1 cellular context compared by ENCODE assay signal in the genomic region with DNA sequence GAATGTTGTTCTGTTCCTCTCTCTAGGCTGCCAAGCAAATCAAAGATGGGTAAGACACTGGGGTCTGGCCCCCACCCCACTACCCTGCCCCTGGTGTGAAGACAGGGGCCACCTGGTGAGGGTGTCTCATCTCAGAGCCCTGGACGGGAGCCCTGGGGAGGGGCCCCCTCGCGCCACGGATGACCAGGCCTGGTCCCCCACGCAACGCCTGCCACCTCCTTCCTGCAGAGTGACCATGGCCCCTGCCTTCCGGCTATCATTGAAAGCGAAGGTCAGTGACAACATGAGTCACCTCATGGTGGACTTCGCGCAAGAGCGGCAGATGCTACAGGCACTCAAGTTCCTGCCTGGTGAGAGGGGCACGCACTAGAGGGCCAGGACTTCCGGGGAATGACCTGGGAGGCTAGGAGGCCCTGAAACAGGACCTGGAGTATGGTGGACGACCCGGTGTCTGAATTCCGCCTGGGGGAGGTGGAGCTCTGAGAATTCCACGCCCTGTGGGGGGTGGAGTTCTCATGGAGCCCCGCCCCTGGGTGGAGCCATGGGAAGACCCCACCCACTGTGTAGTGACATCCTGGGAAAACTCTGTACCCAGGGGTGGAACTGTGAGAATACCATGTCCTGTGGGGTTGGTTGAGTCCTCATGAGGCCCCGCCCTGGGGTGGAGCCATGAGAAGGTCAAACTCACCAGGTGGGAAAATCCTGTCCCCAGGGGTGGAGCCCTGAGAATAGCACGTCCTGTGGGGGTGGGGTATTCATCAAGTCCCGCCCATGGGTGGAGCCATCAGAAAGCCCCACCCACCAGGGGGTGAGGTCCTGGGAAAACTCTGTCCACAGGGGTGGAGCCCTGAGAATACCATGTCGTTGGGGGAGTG.
TF ChIP-seq lines count a peak whose summit lies in the region.

No MANE protein-coding gene starts in this region.

TF ChIP-seq in HepG2, 621 proteins besides CTCF, POLR2A, EP300 and RAD21 (continued from another document and continues in another):
- TF ChIP-seq ZNF639 (CRISPR knock-in tag; conservative IDR thresholded peaks at IDR 0.05) (peak; percentile 81), KLF11 (CRISPR knock-in tag; IDR thresholded peaks at IDR 0.05) (peak; percentile 94), ZBTB7A (CRISPR knock-in tag; IDR thresholded peaks at IDR 0.05) (peak; percentile 91), ZNF607 (CRISPR knock-in tag; IDR thresholded peaks at IDR 0.05; ENCODE audit: borderline replicate concordance) (peak; percentile 93), ZNF598 (CRISPR knock-in tag; IDR thresholded peaks at IDR 0.05; ENCODE audit: borderline replicate concordance) (no peak), ZNF496 (CRISPR knock-in tag; IDR thresholded peaks at IDR 0.05; ENCODE audit: insufficient replicate concordance) (no peak), ZNF713 (CRISPR knock-in tag; IDR thresholded peaks at IDR 0.05) (no peak), ZNF772 (CRISPR knock-in tag; IDR thresholded peaks at IDR 0.05) (peak; percentile 96), ZNF629 (CRISPR knock-in tag; conservative IDR thresholded peaks at IDR 0.05) (peak; percentile 42; the same call in 1 of the 2 replicates), PPARG (CRISPR knock-in tag; conservative IDR thresholded peaks at IDR 0.05) (peak; percentile 87), ZNF142 (CRISPR knock-in tag; IDR thresholded peaks at IDR 0.05) (peak; percentile 23; the same call in 1 of the 2 replicates), ZNF569 (CRISPR knock-in tag; IDR thresholded peaks at IDR 0.05; ENCODE audit: borderline replicate concordance) (no peak), ZNF33B (CRISPR knock-in tag; IDR thresholded peaks at IDR 0.05) (peak; percentile 97), ZNF343 (CRISPR knock-in tag; IDR thresholded peaks at IDR 0.05) (no peak), ZNF589 (CRISPR knock-in tag; conservative IDR thresholded peaks at IDR 0.05) (no peak; the same call in 1 of the 2 replicates), RFXANK (CRISPR knock-in tag; IDR thresholded peaks at IDR 0.05) (0 out of 2 replicates have a peak, but pooled peaks have one; percentile 78), ZSCAN25 (CRISPR knock-in tag; IDR thresholded peaks at IDR 0.05) (peak; percentile 89), GZF1 (CRISPR knock-in tag; IDR thresholded peaks at IDR 0.05) (0 out of 2 replicates have a peak, but pooled peaks have one; percentile 40), CREBL2 (CRISPR knock-in tag; IDR thresholded peaks at IDR 0.05; ENCODE audit: borderline replicate concordance) (0 out of 2 replicates have a peak, but pooled peaks have one; percentile 49), KDM4B (CRISPR knock-in tag; IDR thresholded peaks at IDR 0.05) (peak; percentile 87; the same call in 1 of the 2 replicates), POLR2G (IDR thresholded peaks at IDR 0.05; ENCODE audit: low read depth, low read length) (peak; percentile 79), MLX (CRISPR knock-in tag; IDR thresholded peaks at IDR 0.05) (peak; percentile 93), YEATS2 (CRISPR knock-in tag; IDR thresholded peaks at IDR 0.05; ENCODE audit: borderline replicate concordance) (peak; percentile 85; the same call in 1 of the 2 replicates), ATF7-NPFF (CRISPR knock-in tag; IDR thresholded peaks at IDR 0.05; ENCODE audit: low read depth) (peak; percentile 67), LCORL (IDR thresholded peaks at IDR 0.05) (no peak), LCORL (CRISPR knock-in tag; IDR thresholded peaks at IDR 0.05) (peak; percentile 82), MBD4 (IDR thresholded peaks at IDR 0.05; ENCODE audit: borderline replicate concordance, low read length) (no peak), KDM5B (CRISPR knock-in tag; IDR thresholded peaks at IDR 0.05; ENCODE audit: borderline replicate concordance) (peak; percentile 85; the same call in 1 of the 2 replicates), MIER3 (CRISPR knock-in tag; IDR thresholded peaks at IDR 0.05; ENCODE audit: borderline replicate concordance) (peak; percentile 91), NFYC (CRISPR knock-in tag; IDR thresholded peaks at IDR 0.05) (peak; percentile 58), ARID2 (CRISPR knock-in tag; IDR thresholded peaks at IDR 0.05; ENCODE audit: borderline replicate concordance) (no peak), BRD4 (CRISPR knock-in tag; IDR thresholded peaks at IDR 0.05) (peak; percentile 52; the same call in 1 of the 2 replicates), ZIK1 (CRISPR knock-in tag; IDR thresholded peaks at IDR 0.05; ENCODE audit: borderline replicate concordance, low read depth) (0 out of 2 replicates have a peak, but pooled peaks have one; percentile 44), ZNF652 (CRISPR knock-in tag; IDR thresholded peaks at IDR 0.05; ENCODE audit: borderline replicate concordance, low read depth) (peak; percentile 70; the same call in 1 of the 2 replicates), SP5 (CRISPR knock-in tag; IDR thresholded peaks at IDR 0.05; ENCODE audit: borderline replicate concordance, low read depth) (peak; percentile 67), PAXIP1 (CRISPR knock-in tag; conservative IDR thresholded peaks at IDR 0.05) (peak; percentile 98), ZFX (CRISPR knock-in tag; IDR thresholded peaks at IDR 0.05; ENCODE audit: low read depth) (peak; percentile 96), ZNF282 (IDR thresholded peaks at IDR 0.05; ENCODE audit: partially characterized antibody) (no peak)
- TF ChIP-seq, protein P1, sequence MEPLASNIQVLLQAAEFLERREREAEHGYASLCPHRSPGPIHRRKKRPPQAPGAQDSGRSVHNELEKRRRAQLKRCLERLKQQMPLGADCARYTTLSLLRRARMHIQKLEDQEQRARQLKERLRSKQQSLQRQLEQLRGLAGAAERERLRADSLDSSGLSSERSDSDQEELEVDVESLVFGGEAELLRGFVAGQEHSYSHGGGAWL (CRISPR knock-in tag; IDR thresholded peaks at IDR 0.05) = peak; percentile 74
- TF ChIP-seq, protein P2, sequence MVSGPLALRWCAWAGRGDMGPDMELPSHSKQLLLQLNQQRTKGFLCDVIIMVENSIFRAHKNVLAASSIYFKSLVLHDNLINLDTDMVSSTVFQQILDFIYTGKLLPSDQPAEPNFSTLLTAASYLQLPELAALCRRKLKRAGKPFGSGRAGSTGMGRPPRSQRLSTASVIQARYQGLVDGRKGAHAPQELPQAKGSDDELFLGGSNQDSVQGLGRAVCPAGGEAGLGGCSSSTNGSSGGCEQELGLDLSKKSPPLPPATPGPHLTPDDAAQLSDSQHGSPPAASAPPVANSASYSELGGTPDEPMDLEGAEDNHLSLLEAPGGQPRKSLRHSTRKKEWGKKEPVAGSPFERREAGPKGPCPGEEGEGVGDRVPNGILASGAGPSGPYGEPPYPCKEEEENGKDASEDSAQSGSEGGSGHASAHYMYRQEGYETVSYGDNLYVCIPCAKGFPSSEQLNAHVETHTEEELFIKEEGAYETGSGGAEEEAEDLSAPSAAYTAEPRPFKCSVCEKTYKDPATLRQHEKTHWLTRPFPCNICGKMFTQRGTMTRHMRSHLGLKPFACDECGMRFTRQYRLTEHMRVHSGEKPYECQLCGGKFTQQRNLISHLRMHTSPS (CRISPR knock-in tag; IDR thresholded peaks at IDR 0.05; ENCODE audit: low read depth) = peak; percentile 85
- TF ChIP-seq, protein P3, sequence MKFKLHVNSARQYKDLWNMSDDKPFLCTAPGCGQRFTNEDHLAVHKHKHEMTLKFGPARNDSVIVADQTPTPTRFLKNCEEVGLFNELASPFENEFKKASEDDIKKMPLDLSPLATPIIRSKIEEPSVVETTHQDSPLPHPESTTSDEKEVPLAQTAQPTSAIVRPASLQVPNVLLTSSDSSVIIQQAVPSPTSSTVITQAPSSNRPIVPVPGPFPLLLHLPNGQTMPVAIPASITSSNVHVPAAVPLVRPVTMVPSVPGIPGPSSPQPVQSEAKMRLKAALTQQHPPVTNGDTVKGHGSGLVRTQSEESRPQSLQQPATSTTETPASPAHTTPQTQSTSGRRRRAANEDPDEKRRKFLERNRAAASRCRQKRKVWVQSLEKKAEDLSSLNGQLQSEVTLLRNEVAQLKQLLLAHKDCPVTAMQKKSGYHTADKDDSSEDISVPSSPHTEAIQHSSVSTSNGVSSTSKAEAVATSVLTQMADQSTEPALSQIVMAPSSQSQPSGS (CRISPR knock-in tag; IDR thresholded peaks at IDR 0.05) = peak; percentile 91
- TF ChIP-seq, protein P4, sequence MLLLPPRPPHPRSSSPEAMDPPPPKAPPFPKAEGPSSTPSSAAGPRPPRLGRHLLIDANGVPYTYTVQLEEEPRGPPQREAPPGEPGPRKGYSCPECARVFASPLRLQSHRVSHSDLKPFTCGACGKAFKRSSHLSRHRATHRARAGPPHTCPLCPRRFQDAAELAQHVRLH (CRISPR knock-in tag; IDR thresholded peaks at IDR 0.05; ENCODE audit: borderline replicate concordance, low read depth) = peak; percentile 90; the same call in 1 of the 2 replicates
